In genomic region chr6:44458551-44458950, GRCh38 we compare ENCODE assay signal across 23 cellular contexts.
DNase-seq lines count a peak whose midpoint lies in the region.
"Had no signal": no experiment of that assay in that cellular context is flagged by ENCODE, and none has a peak within 500 bp of the region (broad histone marks: within the 10 kb centered on the region; RNA-seq: fewer than 3 reads in every experiment).

No MANE protein-coding gene starts in this region.

- peaks cover 0 to 5% of the 10 kb centered on the region in 2 donors for H3K36me3 ChIP-seq in neuronal stem cell (replicated peaks in 1 of 2; ENCODE audit: control insufficient read depth in 2 of 2, insufficient read depth in 2 of 2, low read length in 2 of 2)
- H3K36me3 ChIP-seq: BE2C had no signal

- no peak overlapping the region for H3K4me2 ChIP-seq in neuronal stem cell (ENCODE audit: insufficient read depth, low read length, poor library complexity, severe bottlenecking)
- H3K4me2 ChIP-seq: BLaER1 had no signal

- H2AK5ac ChIP-seq in neuronal stem cell (ENCODE audit: low read depth, low read length): no peak overlapping the region

- H2BK15ac ChIP-seq in neuronal stem cell (ENCODE audit: low read length): no peak overlapping the region

- H3K4ac ChIP-seq in neuronal stem cell (ENCODE audit: low read length): no peak overlapping the region

- H2BK120ac ChIP-seq in neuronal stem cell (ENCODE audit: low read depth, low read length): no peak overlapping the region

- no peak overlapping the region for H3K14ac ChIP-seq in neuronal stem cell (ENCODE audit: low read length)

- no peak overlapping the region for H4K8ac ChIP-seq in neuronal stem cell (ENCODE audit: low read depth, low read length)

- H3K27me3 ChIP-seq in neuronal stem cell (ENCODE audit: control insufficient read depth in 3 of 3, insufficient read depth in 3 of 3, low read depth in 1 of 3, low read length in 3 of 3): no peaks in the 10 kb centered on the region
- H3K27me3 ChIP-seq: BE2C, BLaER1 had no signal

- H3K23ac ChIP-seq in neuronal stem cell (ENCODE audit: low read depth, low read length, poor library complexity): no peak overlapping the region

- H2BK12ac ChIP-seq in neuronal stem cell (ENCODE audit: low read length): no peak overlapping the region

- no peaks in the 10 kb centered on the region for H3K9me3 ChIP-seq in neuronal stem cell (replicated peaks in 1 of 2; ENCODE audit: control insufficient read depth in 2 of 2, insufficient read depth in 1 of 2, low read depth in 1 of 2, low read length in 2 of 2)
- H3K9me3 ChIP-seq: BE2C, BLaER1 had no signal

- H3K9ac ChIP-seq in neuronal stem cell (ENCODE audit: low read depth, low read length, poor library complexity): no peak overlapping the region
- H3K9ac ChIP-seq: BLaER1 had no signal

- WGBS in neuronal stem cell (ENCODE audit: extremely low coverage in 2 of 2, insufficient read length in 2 of 2, insufficient replicate concordance in 1 of 2), 2 donors: no CpG with 5 or more reads among the region's 6 CpGs

- no peaks in the 10 kb centered on the region for H3K4me1 ChIP-seq in neuronal stem cell (ENCODE audit: control insufficient read depth in 2 of 2, insufficient read depth in 1 of 2, low read depth in 1 of 2, low read length in 2 of 2)

- no peak overlapping the region for H2AFZ ChIP-seq in neuronal stem cell (ENCODE audit: low read length)

- H3K4me3 ChIP-seq in neuronal stem cell (ENCODE audit: low read length in 2 of 2): no peak overlapping the region
- H3K4me3 ChIP-seq: BLaER1, GM12878 had no signal

- peak overlapping the region; percentile 40 for H3K18ac ChIP-seq in neuronal stem cell (ENCODE audit: low read length)

- H3K79me1 ChIP-seq in neuronal stem cell (ENCODE audit: low read depth, low read length): no peaks in the 10 kb centered on the region

- H4K91ac ChIP-seq in neuronal stem cell (ENCODE audit: low read depth, low read length, poor library complexity): no peak overlapping the region

- H3K27ac ChIP-seq in neuronal stem cell (replicated peaks; ENCODE audit: low read length): no peak overlapping the region
- H3K27ac ChIP-seq: BLaER1 had no signal

- H2BK5ac ChIP-seq in neuronal stem cell (ENCODE audit: low read length): no peak overlapping the region

- DNase-seq in RPMI7951 (ENCODE audit: low read depth): peak; percentile 30
- peak; percentile 13 for DNase-seq in glomerular visceral epithelial cell (ENCODE audit: extremely low spot score)
- no peak for DNase-seq in neuronal stem cell (ENCODE audit: low spot score)
- DNase-seq in NCI-H1436 (lab: John Stamatoyannopoulos, UW): no peak
- no peak for DNase-seq in stimulated activated CD4-positive, alpha-beta T cell treated with anti-CD3 and anti-CD28 coated beads, Interleukin-12 subunit alpha, Interleukin-12 subunit beta, amount 100 ng/mL, for 4 hours
- no peak for DNase-seq in effector CD4-positive, alpha-beta T cell
- DNase-seq: 8988T; ACHN; BE2C; C1 segment of cervical spinal cord; CD4-positive, alpha-beta memory T cell; CD4-positive, CD25-positive, alpha-beta regulatory T cell; CD8-positive, alpha-beta memory T cell; COR-L47; DMS 273 treated with DMSO at 0.1 percent for 48 hours; DMS153; DMS53; DMS79; DND-41; EL; GDM1 had no signal

Comparison
In these comparisons a context has a peak if more than half of its experiments do, and no peak if none do; other contexts are left out.
1. DNase-seq: peak in RPMI7951 (single experiment) and glomerular visceral epithelial cell (single experiment); none in neuronal stem cell (single experiment), NCI-H1436 (single experiment), stimulated activated CD4-positive, alpha-beta T cell treated with anti-CD3 and anti-CD28 coated beads, Interleukin-12 subunit alpha, Interleukin-12 subunit beta, amount 100 ng/mL, for 4 hours (single experiment) and effector CD4-positive, alpha-beta T cell (single experiment).